1 cellular context compared by ENCODE assay signal in genomic region chr20:54133434-54134427, GRCh38.
A peak's percentile ranks its signal among the peaks of the same experiment; 100 is the strongest.
TF ChIP-seq lines count a peak whose summit lies in the region.

No MANE protein-coding gene starts in this region.

TF ChIP-seq in HepG2, 621 proteins besides CTCF, POLR2A, EP300 and RAD21 (continued from another document and continues in another):
- TF ChIP-seq UBTF (CRISPR knock-in tag; IDR thresholded peaks at IDR 0.05) (peak; percentile 60; the same call in 1 of the 2 replicates), ATF7-NPFF (CRISPR knock-in tag; IDR thresholded peaks at IDR 0.05; ENCODE audit: low read depth) (0 out of 2 replicates have a peak, but pooled peaks have one; percentile 23), ZMYM4 (CRISPR knock-in tag; IDR thresholded peaks at IDR 0.05) (peak; percentile 44), SNAPC2 (CRISPR knock-in tag; IDR thresholded peaks at IDR 0.05) (0 out of 2 replicates have a peak, but pooled peaks have one; percentile 53), PRMT3 (CRISPR knock-in tag; IDR thresholded peaks at IDR 0.05; ENCODE audit: borderline replicate concordance, low read depth) (no peak), CEBPB (IDR thresholded peaks at IDR 0.05; ENCODE audit: borderline replicate concordance, low read depth, low read length) (peak; percentile 72; the same call in 1 of the 2 replicates), ZHX2 (IDR thresholded peaks at IDR 0.05; ENCODE audit: low read depth) (peak; percentile 61), ZHX2 (CRISPR knock-in tag; IDR thresholded peaks at IDR 0.05; ENCODE audit: borderline replicate concordance) (0 out of 2 replicates have a peak, but pooled peaks have one; percentile 83), HOXA5 (CRISPR knock-in tag; IDR thresholded peaks at IDR 0.05) (peak; percentile 81; the same call in 1 of the 2 replicates), ZFP37 (CRISPR knock-in tag; IDR thresholded peaks at IDR 0.05; ENCODE audit: borderline replicate concordance) (peak; percentile 88), ZNF614 (CRISPR knock-in tag; IDR thresholded peaks at IDR 0.05; ENCODE audit: borderline replicate concordance) (peak; percentile 89), NR2F6 (IDR thresholded peaks at IDR 0.05) (peak; percentile 57), NR2F6 (CRISPR knock-in tag; IDR thresholded peaks at IDR 0.05) (peak; percentile 73), IRF2 (CRISPR knock-in tag; IDR thresholded peaks at IDR 0.05) (peak; percentile 89), BCL6 (CRISPR knock-in tag; IDR thresholded peaks at IDR 0.05) (peak; percentile 80), MAFF (IDR thresholded peaks at IDR 0.05; ENCODE audit: low read depth, low read length) (peak; percentile 84), ZFP90 (CRISPR knock-in tag; IDR thresholded peaks at IDR 0.05; ENCODE audit: borderline replicate concordance) (peak; percentile 69; the same call in 1 of the 2 replicates), HMG20A (CRISPR knock-in tag; IDR thresholded peaks at IDR 0.05; ENCODE audit: borderline replicate concordance) (peak; percentile 88), ZNF263 (CRISPR knock-in tag; IDR thresholded peaks at IDR 0.05) (peak; percentile 70; the same call in 1 of the 2 replicates), SPEN (CRISPR knock-in tag; IDR thresholded peaks at IDR 0.05; ENCODE audit: low read depth) (peak; percentile 58; the same call in 1 of the 2 replicates), ARNT2 (CRISPR knock-in tag; IDR thresholded peaks at IDR 0.05; ENCODE audit: low read depth) (0 out of 2 replicates have a peak, but pooled peaks have one; percentile 28), ZMYM3 (CRISPR knock-in tag; IDR thresholded peaks at IDR 0.05) (peak; percentile 11; the same call in 1 of the 2 replicates), SKI (IDR thresholded peaks at IDR 0.05; ENCODE audit: partially characterized antibody) (peak; percentile 50), ZNF780A (CRISPR knock-in tag; IDR thresholded peaks at IDR 0.05) (peak; percentile 25; the same call in 1 of the 2 replicates), ADNP (CRISPR knock-in tag; IDR thresholded peaks at IDR 0.05) (no peak), MIER2 (CRISPR knock-in tag; IDR thresholded peaks at IDR 0.05) (peak; percentile 56; the same call in 1 of the 2 replicates), SOX13 (IDR thresholded peaks at IDR 0.05) (0 out of 2 replicates have a peak, but pooled peaks have one; percentile 65), SOX13 (CRISPR knock-in tag; conservative IDR thresholded peaks at IDR 0.05 in 1 of 2, IDR thresholded peaks at IDR 0.05 in 1 of 2) (peak in 1 of 2 experiments; percentile 93; a peak in 2 of 4 replicates), HMGXB4 (CRISPR knock-in tag; IDR thresholded peaks at IDR 0.05; ENCODE audit: borderline replicate concordance in 1 of 2, low read depth in 1 of 2) (no peak)
- TF ChIP-seq, protein P1, sequence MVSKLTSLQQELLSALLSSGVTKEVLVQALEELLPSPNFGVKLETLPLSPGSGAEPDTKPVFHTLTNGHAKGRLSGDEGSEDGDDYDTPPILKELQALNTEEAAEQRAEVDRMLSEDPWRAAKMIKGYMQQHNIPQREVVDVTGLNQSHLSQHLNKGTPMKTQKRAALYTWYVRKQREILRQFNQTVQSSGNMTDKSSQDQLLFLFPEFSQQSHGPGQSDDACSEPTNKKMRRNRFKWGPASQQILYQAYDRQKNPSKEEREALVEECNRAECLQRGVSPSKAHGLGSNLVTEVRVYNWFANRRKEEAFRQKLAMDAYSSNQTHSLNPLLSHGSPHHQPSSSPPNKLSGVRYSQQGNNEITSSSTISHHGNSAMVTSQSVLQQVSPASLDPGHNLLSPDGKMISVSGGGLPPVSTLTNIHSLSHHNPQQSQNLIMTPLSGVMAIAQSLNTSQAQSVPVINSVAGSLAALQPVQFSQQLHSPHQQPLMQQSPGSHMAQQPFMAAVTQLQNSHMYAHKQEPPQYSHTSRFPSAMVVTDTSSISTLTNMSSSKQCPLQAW (CRISPR knock-in tag; IDR thresholded peaks at IDR 0.05): peak; percentile 93
- TF ChIP-seq, protein P2, sequence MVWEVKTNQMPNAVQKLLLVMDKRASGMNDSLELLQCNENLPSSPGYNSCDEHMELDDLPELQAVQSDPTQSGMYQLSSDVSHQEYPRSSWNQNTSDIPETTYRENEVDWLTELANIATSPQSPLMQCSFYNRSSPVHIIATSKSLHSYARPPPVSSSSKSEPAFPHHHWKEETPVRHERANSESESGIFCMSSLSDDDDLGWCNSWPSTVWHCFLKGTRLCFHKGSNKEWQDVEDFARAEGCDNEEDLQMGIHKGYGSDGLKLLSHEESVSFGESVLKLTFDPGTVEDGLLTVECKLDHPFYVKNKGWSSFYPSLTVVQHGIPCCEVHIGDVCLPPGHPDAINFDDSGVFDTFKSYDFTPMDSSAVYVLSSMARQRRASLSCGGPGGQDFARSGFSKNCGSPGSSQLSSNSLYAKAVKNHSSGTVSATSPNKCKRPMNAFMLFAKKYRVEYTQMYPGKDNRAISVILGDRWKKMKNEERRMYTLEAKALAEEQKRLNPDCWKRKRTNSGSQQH (CRISPR knock-in tag; IDR thresholded peaks at IDR 0.05; ENCODE audit: low read depth): peak; percentile 60
- TF ChIP-seq, protein P3, sequence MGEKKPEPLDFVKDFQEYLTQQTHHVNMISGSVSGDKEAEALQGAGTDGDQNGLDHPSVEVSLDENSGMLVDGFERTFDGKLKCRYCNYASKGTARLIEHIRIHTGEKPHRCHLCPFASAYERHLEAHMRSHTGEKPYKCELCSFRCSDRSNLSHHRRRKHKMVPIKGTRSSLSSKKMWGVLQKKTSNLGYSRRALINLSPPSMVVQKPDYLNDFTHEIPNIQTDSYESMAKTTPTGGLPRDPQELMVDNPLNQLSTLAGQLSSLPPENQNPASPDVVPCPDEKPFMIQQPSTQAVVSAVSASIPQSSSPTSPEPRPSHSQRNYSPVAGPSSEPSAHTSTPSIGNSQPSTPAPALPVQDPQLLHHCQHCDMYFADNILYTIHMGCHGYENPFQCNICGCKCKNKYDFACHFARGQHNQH (CRISPR knock-in tag; IDR thresholded peaks at IDR 0.05): peak; percentile 57
- TF ChIP-seq, protein P4, sequence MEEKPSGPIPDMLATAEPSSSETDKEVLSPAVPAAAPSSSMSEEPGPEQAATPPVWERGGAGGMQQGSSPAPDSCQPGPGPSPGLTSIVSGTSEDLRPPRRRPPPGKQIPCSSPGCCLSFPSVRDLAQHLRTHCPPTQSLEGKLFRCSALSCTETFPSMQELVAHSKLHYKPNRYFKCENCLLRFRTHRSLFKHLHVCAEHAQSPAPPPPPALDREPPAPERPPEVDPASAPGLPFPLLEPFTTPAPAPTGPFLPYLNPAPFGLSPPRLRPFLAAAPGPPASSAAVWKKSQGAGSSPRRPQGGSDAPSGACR (CRISPR knock-in tag; IDR thresholded peaks at IDR 0.05): no peak
- TF ChIP-seq, protein P5, sequence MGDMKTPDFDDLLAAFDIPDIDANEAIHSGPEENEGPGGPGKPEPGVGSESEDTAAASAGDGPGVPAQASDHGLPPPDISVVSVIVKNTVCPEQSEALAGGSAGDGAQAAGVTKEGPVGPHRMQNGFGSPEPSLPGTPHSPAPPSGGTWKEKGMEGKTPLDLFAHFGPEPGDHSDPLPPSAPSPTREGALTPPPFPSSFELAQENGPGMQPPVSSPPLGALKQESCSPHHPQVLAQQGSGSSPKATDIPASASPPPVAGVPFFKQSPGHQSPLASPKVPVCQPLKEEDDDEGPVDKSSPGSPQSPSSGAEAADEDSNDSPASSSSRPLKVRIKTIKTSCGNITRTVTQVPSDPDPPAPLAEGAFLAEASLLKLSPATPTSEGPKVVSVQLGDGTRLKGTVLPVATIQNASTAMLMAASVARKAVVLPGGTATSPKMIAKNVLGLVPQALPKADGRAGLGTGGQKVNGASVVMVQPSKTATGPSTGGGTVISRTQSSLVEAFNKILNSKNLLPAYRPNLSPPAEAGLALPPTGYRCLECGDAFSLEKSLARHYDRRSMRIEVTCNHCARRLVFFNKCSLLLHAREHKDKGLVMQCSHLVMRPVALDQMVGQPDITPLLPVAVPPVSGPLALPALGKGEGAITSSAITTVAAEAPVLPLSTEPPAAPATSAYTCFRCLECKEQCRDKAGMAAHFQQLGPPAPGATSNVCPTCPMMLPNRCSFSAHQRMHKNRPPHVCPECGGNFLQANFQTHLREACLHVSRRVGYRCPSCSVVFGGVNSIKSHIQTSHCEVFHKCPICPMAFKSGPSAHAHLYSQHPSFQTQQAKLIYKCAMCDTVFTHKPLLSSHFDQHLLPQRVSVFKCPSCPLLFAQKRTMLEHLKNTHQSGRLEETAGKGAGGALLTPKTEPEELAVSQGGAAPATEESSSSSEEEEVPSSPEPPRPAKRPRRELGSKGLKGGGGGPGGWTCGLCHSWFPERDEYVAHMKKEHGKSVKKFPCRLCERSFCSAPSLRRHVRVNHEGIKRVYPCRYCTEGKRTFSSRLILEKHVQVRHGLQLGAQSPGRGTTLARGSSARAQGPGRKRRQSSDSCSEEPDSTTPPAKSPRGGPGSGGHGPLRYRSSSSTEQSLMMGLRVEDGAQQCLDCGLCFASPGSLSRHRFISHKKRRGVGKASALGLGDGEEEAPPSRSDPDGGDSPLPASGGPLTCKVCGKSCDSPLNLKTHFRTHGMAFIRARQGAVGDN (CRISPR knock-in tag; IDR thresholded peaks at IDR 0.05): no peak
